In genomic region chr9:104863180-104863883, GRCh38 we compare ENCODE assay signal across 8 cellular contexts.
DNase-seq lines count a peak whose midpoint lies in the region; ATAC-seq and TF ChIP-seq lines count a peak whose summit lies in the region.

No MANE protein-coding gene starts in this region.

- no peaks in the 10 kb centered on the region for H3K27me3 ChIP-seq in stomach smooth muscle (ENCODE audit: control insufficient read depth in 1 of 2, insufficient read depth in 2 of 2, low read length in 2 of 2)

- no peak overlapping the region for H3K4me3 ChIP-seq in epithelial cell of esophagus (ENCODE audit: low read length)
- H3K4me3 ChIP-seq in stomach smooth muscle (ENCODE audit: low read length in 2 of 2): no peak overlapping the region

- DNase-seq in COR-L47 (lab: John Stamatoyannopoulos, UW) (peak; percentile 81), NCI-H460 (ENCODE audit: extremely low read depth, low read depth) (peak; percentile 72), epithelial cell of esophagus (ENCODE audit: low read depth) (peak; percentile 77), mucosa of gallbladder (ENCODE audit: low spot score) (peak; percentile 56)
- peak; percentile 38 for DNase-seq in activated CD4-positive, alpha-beta T cell treated with anti-CD3 and anti-CD28 coated beads, Interleukin-2, amount 50 U/mL, for 1 hour

- H3K4me1 ChIP-seq in stomach smooth muscle (ENCODE audit: control insufficient read depth, insufficient read depth, low read length): peaks cover 30% of the 10 kb centered on the region

- H3K9me3 ChIP-seq in stomach smooth muscle (ENCODE audit: control insufficient read depth in 2 of 2, low read length in 2 of 2): no peaks in the 10 kb centered on the region

- peak; percentile 90 for TF ChIP-seq CTCF in epithelial cell of esophagus (IDR thresholded peaks at IDR 0.05; ENCODE audit: insufficient read depth, low read depth, low read length, missing control alignments)

- H3K36me3 ChIP-seq in stomach smooth muscle (ENCODE audit: control insufficient read depth in 2 of 2, insufficient read depth in 2 of 2, low read length in 2 of 2): peaks cover 17 to 21% of the 10 kb centered on the region in 2 donors

- H3K27ac ChIP-seq in stomach smooth muscle (ENCODE audit: low read length): peak overlapping the region; percentile 49

- ATAC-seq in GM19372 (IDR thresholded peaks at IDR 0.05; ENCODE audit: low read depth, unreplicated experiment): peak; percentile 74
- peak; percentile 80 for ATAC-seq in HG03457 (IDR thresholded peaks at IDR 0.05; ENCODE audit: unreplicated experiment)

- peak overlapping the region in 1 of 2 donors; percentile 6 for H3K9ac ChIP-seq in stomach smooth muscle (ENCODE audit: low read length in 2 of 2)
